1 cellular context compared by ENCODE assay signal in genomic region chr20:48685300-48685699, GRCh38.
TF ChIP-seq lines count a peak whose summit lies in the region.

No MANE protein-coding gene starts in this region.

TF ChIP-seq in K562, 482 proteins besides CTCF, POLR2A, EP300 and RAD21 (continued from another document):
- TF ChIP-seq MGA (IDR thresholded peaks at IDR 0.05): no peak
- TF ChIP-seq NONO (IDR thresholded peaks at IDR 0.05; ENCODE audit: low read depth in 2 of 2, low read length in 1 of 2): no peak
- peak; percentile 72 for TF ChIP-seq RBM25 (IDR thresholded peaks at IDR 0.05; ENCODE audit: low read depth, low read length, severe bottlenecking)
- peak; percentile 39 to 44; a peak in 1 of 4 replicates for TF ChIP-seq KDM1A (IDR thresholded peaks at IDR 0.05)
TF ChIP-seq in K562: peak in this region for 4.
